ENCODE assay signal across 29 cellular contexts in genomic region chr18:62301322-62301721, GRCh38. TPM values are rescaled to one million over a fixed set of nuclear protein-coding genes. Genes with fewer than 3 reads are reported as not detected.
"Had no signal": no experiment of that assay in that cellular context is flagged by ENCODE, and none has a peak within 500 bp of the region (broad histone marks: within the 10 kb centered on the region; RNA-seq: fewer than 3 reads in every experiment).

No MANE protein-coding gene starts in this region.

- H3K27me3 ChIP-seq: esophagus squamous epithelium, gastrocnemius medialis, heart right ventricle, left lung had no signal

- DNase-seq: cortex of kidney; effector CD8-positive, alpha-beta T cell; effector memory CD8-positive, alpha-beta T cell; endodermal cell; erythroblast; esophagus squamous epithelium; foreskin fibroblast; foreskin melanocyte; gastrocnemius medialis; glutamatergic neuron; head of caudate nucleus; heart right ventricle; hippocampal formation; left cardiac atrium; left lung; left ventricle myocardium superior; lower lobe of right lung; mesenchymal stem cell; mucosa of descending colon; naive B cell; naive thymus-derived CD8-positive, alpha-beta T cell had no signal

- H3K27ac Mint-ChIP-seq: dendritic cell treated with granulocyte-macrophage colony-stimulating factor and Interleukin-4, amounts not matched to agents 40 ng/mL and 50 ng/mL, for 4 days; effector memory CD8-positive, alpha-beta T cell; endodermal cell; mesothelial cell of epicardium had no signal

- H3K9me3 Mint-ChIP-seq: dendritic cell treated with granulocyte-macrophage colony-stimulating factor and Interleukin-4, amounts not matched to agents 40 ng/mL and 50 ng/mL, for 4 days; effector memory CD8-positive, alpha-beta T cell; endodermal cell; mesothelial cell of epicardium; naive B cell; naive thymus-derived CD8-positive, alpha-beta T cell had no signal

- ATAC-seq: effector memory CD8-positive, alpha-beta T cell; esophagus mucosa; gastrocnemius medialis; heart right ventricle; left cardiac atrium; left lung; left ventricle myocardium superior; lower lobe of right lung; naive thymus-derived CD8-positive, alpha-beta T cell had no signal

- H3K4me1 Mint-ChIP-seq: mesothelial cell of epicardium had no signal

- FAIRE-seq: endometrium, islet of Langerhans, keratinocyte had no signal

- H3K4me3 Mint-ChIP-seq: dendritic cell treated with granulocyte-macrophage colony-stimulating factor and Interleukin-4, amounts not matched to agents 40 ng/mL and 50 ng/mL, for 4 days; effector memory CD8-positive, alpha-beta T cell; endodermal cell; mesothelial cell of epicardium; naive B cell; naive thymus-derived CD8-positive, alpha-beta T cell had no signal

- H3K27me3 Mint-ChIP-seq: dendritic cell treated with granulocyte-macrophage colony-stimulating factor and Interleukin-4, amounts not matched to agents 40 ng/mL and 50 ng/mL, for 4 days; effector memory CD8-positive, alpha-beta T cell; naive B cell; naive thymus-derived CD8-positive, alpha-beta T cell had no signal

- H3K4me3 ChIP-seq: esophagus squamous epithelium, gastrocnemius medialis, heart right ventricle, left lung, lower lobe of right lung, mucosa of descending colon had no signal

- H3K4me1 ChIP-seq: esophagus squamous epithelium, gastrocnemius medialis, left lung, lower lobe of right lung had no signal

- H3K9me3 ChIP-seq: esophagus squamous epithelium, gastrocnemius medialis, heart right ventricle, left lung, lower lobe of right lung, mucosa of descending colon had no signal

- H3K27ac ChIP-seq: epithelial cell of prostate, esophagus squamous epithelium, gastrocnemius medialis, heart right ventricle, left lung, lower lobe of right lung had no signal

RNA-seq across cellular contexts. Expression of gene TNFRSF11A, which starts 23.8 kb away (rescaled TPM):
- total RNA-seq: myocyte had no signal
- polyA plus RNA-seq: naive thymus-derived CD8-positive, alpha-beta T cell had no signal
